In the genomic region with DNA sequence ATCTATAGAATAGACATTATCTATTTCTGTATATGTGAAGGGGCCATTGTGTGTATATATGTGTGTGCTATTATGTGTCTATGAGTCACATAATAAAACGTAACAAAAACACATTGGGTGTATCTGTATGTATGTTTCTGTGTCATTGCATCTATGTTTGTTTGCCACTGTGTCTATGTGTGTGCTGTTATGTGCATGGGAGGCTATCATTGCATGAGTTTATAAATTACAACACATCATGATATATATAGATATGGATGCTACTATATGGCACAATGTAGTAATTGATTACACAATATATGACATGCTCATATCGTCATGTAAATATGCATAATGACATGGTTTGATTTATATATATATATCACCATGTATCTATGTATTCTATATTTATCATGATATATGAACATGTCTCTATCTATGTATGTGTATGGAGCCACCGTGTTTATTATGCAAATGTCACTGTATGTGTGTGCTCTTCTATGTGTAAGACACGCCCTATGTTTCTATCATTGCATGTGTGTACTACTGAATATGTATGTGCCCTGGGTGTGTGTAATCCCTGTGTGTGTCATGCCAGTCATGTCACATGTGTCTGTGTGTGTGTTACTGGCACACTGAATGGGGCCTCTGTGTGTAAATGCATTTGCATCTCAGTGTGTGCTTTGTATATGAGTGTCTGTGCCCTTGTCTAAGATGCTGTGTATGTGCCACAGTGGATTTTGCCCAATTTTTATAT, we compare ENCODE assay signal across 1 cellular context.
TF ChIP-seq lines count a peak whose summit lies in the region.

No MANE protein-coding gene starts in this region.

TF ChIP-seq in K562, 482 proteins besides CTCF, POLR2A, EP300 and RAD21 (continued from another document and continues in another):
- TF ChIP-seq, protein P1, sequence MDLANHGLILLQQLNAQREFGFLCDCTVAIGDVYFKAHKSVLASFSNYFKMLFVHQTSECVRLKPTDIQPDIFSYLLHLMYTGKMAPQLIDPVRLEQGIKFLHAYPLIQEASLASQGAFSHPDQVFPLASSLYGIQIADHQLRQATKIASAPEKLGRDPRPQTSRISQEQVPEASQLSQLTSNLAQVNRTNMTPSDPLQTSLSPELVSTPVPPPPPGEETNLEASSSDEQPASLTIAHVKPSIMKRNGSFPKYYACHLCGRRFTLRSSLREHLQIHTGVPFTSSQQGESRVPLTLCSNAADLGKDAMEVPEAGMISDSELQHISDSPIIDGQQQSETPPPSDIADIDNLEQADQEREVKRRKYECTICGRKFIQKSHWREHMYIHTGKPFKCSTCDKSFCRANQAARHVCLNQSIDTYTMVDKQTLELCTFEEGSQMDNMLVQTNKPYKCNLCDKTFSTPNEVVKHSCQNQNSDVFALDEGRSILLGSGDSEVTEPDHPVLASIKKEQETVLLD (IDR thresholded peaks at IDR 0.05) = no peak
- TF ChIP-seq, protein P2, sequence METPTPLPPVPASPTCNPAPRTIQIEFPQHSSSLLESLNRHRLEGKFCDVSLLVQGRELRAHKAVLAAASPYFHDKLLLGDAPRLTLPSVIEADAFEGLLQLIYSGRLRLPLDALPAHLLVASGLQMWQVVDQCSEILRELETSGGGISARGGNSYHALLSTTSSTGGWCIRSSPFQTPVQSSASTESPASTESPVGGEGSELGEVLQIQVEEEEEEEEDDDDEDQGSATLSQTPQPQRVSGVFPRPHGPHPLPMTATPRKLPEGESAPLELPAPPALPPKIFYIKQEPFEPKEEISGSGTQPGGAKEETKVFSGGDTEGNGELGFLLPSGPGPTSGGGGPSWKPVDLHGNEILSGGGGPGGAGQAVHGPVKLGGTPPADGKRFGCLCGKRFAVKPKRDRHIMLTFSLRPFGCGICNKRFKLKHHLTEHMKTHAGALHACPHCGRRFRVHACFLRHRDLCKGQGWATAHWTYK (CRISPR knock-in tag; IDR thresholded peaks at IDR 0.05) = peak; percentile 62
- TF ChIP-seq, protein P3, sequence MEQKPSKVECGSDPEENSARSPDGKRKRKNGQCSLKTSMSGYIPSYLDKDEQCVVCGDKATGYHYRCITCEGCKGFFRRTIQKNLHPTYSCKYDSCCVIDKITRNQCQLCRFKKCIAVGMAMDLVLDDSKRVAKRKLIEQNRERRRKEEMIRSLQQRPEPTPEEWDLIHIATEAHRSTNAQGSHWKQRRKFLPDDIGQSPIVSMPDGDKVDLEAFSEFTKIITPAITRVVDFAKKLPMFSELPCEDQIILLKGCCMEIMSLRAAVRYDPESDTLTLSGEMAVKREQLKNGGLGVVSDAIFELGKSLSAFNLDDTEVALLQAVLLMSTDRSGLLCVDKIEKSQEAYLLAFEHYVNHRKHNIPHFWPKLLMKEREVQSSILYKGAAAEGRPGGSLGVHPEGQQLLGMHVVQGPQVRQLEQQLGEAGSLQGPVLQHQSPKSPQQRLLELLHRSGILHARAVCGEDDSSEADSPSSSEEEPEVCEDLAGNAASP (IDR thresholded peaks at IDR 0.05) = no peak
- TF ChIP-seq ZNF431 (CRISPR knock-in tag; IDR thresholded peaks at IDR 0.05) = 0 out of 2 replicates have a peak, but pooled peaks have one; percentile 49
- TF ChIP-seq CREM (IDR thresholded peaks at IDR 0.05; ENCODE audit: low read depth) = no peak
- peak; percentile 52 for TF ChIP-seq PHF20 (IDR thresholded peaks at IDR 0.05; ENCODE audit: partially characterized antibody)
- TF ChIP-seq STAT5A (IDR thresholded peaks at IDR 0.05; ENCODE audit: borderline replicate concordance, low read length) = peak; percentile 72
- TF ChIP-seq, protein P4, sequence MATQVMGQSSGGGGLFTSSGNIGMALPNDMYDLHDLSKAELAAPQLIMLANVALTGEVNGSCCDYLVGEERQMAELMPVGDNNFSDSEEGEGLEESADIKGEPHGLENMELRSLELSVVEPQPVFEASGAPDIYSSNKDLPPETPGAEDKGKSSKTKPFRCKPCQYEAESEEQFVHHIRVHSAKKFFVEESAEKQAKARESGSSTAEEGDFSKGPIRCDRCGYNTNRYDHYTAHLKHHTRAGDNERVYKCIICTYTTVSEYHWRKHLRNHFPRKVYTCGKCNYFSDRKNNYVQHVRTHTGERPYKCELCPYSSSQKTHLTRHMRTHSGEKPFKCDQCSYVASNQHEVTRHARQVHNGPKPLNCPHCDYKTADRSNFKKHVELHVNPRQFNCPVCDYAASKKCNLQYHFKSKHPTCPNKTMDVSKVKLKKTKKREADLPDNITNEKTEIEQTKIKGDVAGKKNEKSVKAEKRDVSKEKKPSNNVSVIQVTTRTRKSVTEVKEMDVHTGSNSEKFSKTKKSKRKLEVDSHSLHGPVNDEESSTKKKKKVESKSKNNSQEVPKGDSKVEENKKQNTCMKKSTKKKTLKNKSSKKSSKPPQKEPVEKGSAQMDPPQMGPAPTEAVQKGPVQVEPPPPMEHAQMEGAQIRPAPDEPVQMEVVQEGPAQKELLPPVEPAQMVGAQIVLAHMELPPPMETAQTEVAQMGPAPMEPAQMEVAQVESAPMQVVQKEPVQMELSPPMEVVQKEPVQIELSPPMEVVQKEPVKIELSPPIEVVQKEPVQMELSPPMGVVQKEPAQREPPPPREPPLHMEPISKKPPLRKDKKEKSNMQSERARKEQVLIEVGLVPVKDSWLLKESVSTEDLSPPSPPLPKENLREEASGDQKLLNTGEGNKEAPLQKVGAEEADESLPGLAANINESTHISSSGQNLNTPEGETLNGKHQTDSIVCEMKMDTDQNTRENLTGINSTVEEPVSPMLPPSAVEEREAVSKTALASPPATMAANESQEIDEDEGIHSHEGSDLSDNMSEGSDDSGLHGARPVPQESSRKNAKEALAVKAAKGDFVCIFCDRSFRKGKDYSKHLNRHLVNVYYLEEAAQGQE (CRISPR knock-in tag; IDR thresholded peaks at IDR 0.05; ENCODE audit: low read depth) = no peak
- 0 out of 2 replicates have a peak, but pooled peaks have one; percentile 43 for TF ChIP-seq ZBTB17 (CRISPR knock-in tag; IDR thresholded peaks at IDR 0.05)
- TF ChIP-seq ZNF146 (CRISPR knock-in tag; IDR thresholded peaks at IDR 0.05; ENCODE audit: unreplicated experiment) = no peak
- TF ChIP-seq KDM1A (IDR thresholded peaks at IDR 0.05) = peak; percentile 26 to 43; a peak in 2 of 4 replicates
- TF ChIP-seq, protein P5, sequence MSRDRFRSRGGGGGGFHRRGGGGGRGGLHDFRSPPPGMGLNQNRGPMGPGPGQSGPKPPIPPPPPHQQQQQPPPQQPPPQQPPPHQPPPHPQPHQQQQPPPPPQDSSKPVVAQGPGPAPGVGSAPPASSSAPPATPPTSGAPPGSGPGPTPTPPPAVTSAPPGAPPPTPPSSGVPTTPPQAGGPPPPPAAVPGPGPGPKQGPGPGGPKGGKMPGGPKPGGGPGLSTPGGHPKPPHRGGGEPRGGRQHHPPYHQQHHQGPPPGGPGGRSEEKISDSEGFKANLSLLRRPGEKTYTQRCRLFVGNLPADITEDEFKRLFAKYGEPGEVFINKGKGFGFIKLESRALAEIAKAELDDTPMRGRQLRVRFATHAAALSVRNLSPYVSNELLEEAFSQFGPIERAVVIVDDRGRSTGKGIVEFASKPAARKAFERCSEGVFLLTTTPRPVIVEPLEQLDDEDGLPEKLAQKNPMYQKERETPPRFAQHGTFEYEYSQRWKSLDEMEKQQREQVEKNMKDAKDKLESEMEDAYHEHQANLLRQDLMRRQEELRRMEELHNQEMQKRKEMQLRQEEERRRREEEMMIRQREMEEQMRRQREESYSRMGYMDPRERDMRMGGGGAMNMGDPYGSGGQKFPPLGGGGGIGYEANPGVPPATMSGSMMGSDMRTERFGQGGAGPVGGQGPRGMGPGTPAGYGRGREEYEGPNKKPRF (IDR thresholded peaks at IDR 0.05; ENCODE audit: low read depth, low read length) = no peak
- TF ChIP-seq MXI1 (IDR thresholded peaks at IDR 0.05; ENCODE audit: low read depth, low read length) = peak; percentile 59
- TF ChIP-seq RBM15 (IDR thresholded peaks at IDR 0.05; ENCODE audit: insufficient read depth, low read length) = no peak
- no peak for TF ChIP-seq PHF8 (IDR thresholded peaks at IDR 0.05; ENCODE audit: borderline replicate concordance, low read length)
- TF ChIP-seq, protein P6, sequence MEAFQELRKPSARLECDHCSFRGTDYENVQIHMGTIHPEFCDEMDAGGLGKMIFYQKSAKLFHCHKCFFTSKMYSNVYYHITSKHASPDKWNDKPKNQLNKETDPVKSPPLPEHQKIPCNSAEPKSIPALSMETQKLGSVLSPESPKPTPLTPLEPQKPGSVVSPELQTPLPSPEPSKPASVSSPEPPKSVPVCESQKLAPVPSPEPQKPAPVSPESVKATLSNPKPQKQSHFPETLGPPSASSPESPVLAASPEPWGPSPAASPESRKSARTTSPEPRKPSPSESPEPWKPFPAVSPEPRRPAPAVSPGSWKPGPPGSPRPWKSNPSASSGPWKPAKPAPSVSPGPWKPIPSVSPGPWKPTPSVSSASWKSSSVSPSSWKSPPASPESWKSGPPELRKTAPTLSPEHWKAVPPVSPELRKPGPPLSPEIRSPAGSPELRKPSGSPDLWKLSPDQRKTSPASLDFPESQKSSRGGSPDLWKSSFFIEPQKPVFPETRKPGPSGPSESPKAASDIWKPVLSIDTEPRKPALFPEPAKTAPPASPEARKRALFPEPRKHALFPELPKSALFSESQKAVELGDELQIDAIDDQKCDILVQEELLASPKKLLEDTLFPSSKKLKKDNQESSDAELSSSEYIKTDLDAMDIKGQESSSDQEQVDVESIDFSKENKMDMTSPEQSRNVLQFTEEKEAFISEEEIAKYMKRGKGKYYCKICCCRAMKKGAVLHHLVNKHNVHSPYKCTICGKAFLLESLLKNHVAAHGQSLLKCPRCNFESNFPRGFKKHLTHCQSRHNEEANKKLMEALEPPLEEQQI (IDR thresholded peaks at IDR 0.05) = no peak
- TF ChIP-seq ZFP36 (IDR thresholded peaks at IDR 0.05; ENCODE audit: low read depth, low read length, partially characterized antibody) = no peak
- peak; percentile 79 for TF ChIP-seq CCNT2 (IDR thresholded peaks at IDR 0.05; ENCODE audit: borderline replicate concordance, extremely low read depth, insufficient read length, low read depth, low read length)
- TF ChIP-seq SIN3B (IDR thresholded peaks at IDR 0.05; ENCODE audit: low read depth) = no peak
- no peak for TF ChIP-seq TOE1 (IDR thresholded peaks at IDR 0.05; ENCODE audit: borderline replicate concordance)
- TF ChIP-seq TOE1 (CRISPR knock-in tag; IDR thresholded peaks at IDR 0.05; ENCODE audit: borderline replicate concordance, low read depth) = no peak; the same call in 1 of the 2 replicates
- TF ChIP-seq NR2C1 (IDR thresholded peaks at IDR 0.05) = peak; percentile 39; the same call in 1 of the 2 replicates
- peak; percentile 11; the same call in 1 of the 2 replicates for TF ChIP-seq NR2C1 (tag; IDR thresholded peaks at IDR 0.05)
- no peak; the same call in 1 of the 2 replicates for TF ChIP-seq ZNF354B (CRISPR knock-in tag; IDR thresholded peaks at IDR 0.05)
- TF ChIP-seq HCFC1 (IDR thresholded peaks at IDR 0.05; ENCODE audit: low read depth, low read length) = no peak
- TF ChIP-seq NFE2L1 (tag; IDR thresholded peaks at IDR 0.05; ENCODE audit: borderline replicate concordance, low read depth) = no peak
- TF ChIP-seq, protein P7, sequence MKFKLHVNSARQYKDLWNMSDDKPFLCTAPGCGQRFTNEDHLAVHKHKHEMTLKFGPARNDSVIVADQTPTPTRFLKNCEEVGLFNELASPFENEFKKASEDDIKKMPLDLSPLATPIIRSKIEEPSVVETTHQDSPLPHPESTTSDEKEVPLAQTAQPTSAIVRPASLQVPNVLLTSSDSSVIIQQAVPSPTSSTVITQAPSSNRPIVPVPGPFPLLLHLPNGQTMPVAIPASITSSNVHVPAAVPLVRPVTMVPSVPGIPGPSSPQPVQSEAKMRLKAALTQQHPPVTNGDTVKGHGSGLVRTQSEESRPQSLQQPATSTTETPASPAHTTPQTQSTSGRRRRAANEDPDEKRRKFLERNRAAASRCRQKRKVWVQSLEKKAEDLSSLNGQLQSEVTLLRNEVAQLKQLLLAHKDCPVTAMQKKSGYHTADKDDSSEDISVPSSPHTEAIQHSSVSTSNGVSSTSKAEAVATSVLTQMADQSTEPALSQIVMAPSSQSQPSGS (CRISPR knock-in tag; IDR thresholded peaks at IDR 0.05) = no peak
- TF ChIP-seq, protein P8, sequence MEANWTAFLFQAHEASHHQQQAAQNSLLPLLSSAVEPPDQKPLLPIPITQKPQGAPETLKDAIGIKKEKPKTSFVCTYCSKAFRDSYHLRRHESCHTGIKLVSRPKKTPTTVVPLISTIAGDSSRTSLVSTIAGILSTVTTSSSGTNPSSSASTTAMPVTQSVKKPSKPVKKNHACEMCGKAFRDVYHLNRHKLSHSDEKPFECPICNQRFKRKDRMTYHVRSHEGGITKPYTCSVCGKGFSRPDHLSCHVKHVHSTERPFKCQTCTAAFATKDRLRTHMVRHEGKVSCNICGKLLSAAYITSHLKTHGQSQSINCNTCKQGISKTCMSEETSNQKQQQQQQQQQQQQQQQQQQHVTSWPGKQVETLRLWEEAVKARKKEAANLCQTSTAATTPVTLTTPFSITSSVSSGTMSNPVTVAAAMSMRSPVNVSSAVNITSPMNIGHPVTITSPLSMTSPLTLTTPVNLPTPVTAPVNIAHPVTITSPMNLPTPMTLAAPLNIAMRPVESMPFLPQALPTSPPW (CRISPR knock-in tag; IDR thresholded peaks at IDR 0.05) = no peak
- no peak for TF ChIP-seq PHB (CRISPR knock-in tag; IDR thresholded peaks at IDR 0.05)
- peak; percentile 61; the same call in 1 of the 2 replicates for TF ChIP-seq ZNF274 (IDR thresholded peaks at IDR 0.05; ENCODE audit: borderline replicate concordance, low read depth, low read length)
- no peak for TF ChIP-seq CHD4 (IDR thresholded peaks at IDR 0.05; ENCODE audit: insufficient read depth, insufficient replicate concordance, low read depth, low read length, poor library complexity, severe bottlenecking)
- TF ChIP-seq, protein P9, sequence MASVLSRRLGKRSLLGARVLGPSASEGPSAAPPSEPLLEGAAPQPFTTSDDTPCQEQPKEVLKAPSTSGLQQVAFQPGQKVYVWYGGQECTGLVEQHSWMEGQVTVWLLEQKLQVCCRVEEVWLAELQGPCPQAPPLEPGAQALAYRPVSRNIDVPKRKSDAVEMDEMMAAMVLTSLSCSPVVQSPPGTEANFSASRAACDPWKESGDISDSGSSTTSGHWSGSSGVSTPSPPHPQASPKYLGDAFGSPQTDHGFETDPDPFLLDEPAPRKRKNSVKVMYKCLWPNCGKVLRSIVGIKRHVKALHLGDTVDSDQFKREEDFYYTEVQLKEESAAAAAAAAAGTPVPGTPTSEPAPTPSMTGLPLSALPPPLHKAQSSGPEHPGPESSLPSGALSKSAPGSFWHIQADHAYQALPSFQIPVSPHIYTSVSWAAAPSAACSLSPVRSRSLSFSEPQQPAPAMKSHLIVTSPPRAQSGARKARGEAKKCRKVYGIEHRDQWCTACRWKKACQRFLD (CRISPR knock-in tag; IDR thresholded peaks at IDR 0.05) = peak; percentile 21; the same call in 1 of the 2 replicates
- TF ChIP-seq EWSR1 (IDR thresholded peaks at IDR 0.05; ENCODE audit: borderline replicate concordance, low read depth, partially characterized antibody) = peak; percentile 97
- no peak for TF ChIP-seq ZNF561 (CRISPR knock-in tag; conservative IDR thresholded peaks at IDR 0.05)
- TF ChIP-seq NONO (IDR thresholded peaks at IDR 0.05; ENCODE audit: low read depth in 2 of 2, low read length in 1 of 2) = peak in 1 of 2 experiments; percentile 81; a peak in 2 of 4 replicates
- peak; percentile 5; the same call in 1 of the 2 replicates for TF ChIP-seq ZNF696 (CRISPR knock-in tag; conservative IDR thresholded peaks at IDR 0.05)
- TF ChIP-seq, protein P10, sequence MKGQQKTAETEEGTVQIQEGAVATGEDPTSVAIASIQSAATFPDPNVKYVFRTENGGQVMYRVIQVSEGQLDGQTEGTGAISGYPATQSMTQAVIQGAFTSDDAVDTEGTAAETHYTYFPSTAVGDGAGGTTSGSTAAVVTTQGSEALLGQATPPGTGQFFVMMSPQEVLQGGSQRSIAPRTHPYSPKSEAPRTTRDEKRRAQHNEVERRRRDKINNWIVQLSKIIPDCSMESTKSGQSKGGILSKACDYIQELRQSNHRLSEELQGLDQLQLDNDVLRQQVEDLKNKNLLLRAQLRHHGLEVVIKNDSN (CRISPR knock-in tag; IDR thresholded peaks at IDR 0.05) = peak; percentile 39; the same call in 1 of the 2 replicates
- TF ChIP-seq CSDE1 (IDR thresholded peaks at IDR 0.05) = no peak; a peak in 1 of 4 replicates
